Comparison of ENCODE assay signal across 19 cellular contexts in genomic region chr3:43345246-43345645, GRCh38. TPM values are rescaled to one million over a fixed set of nuclear protein-coding genes. Genes with fewer than 3 reads are reported as not detected.
DNase-seq lines count a peak whose midpoint lies in the region; ATAC-seq and TF ChIP-seq lines count a peak whose summit lies in the region.
"Had no signal": no experiment of that assay in that cellular context is flagged by ENCODE, and none has a peak within 500 bp of the region (broad histone marks: within the 10 kb centered on the region; RNA-seq: fewer than 3 reads in every experiment).

No MANE protein-coding gene starts in this region.

- H3K9me3 Mint-ChIP-seq in activated naive CD4-positive, alpha-beta T cell treated with anti-CD3 and anti-CD28 coated beads, Interleukin-2, amount 50 U/mL, for 24 hours, result no peaks in the 10 kb centered on the region
- H3K9me3 Mint-ChIP-seq in activated T-helper 1 cell treated with anti-CD3 and anti-CD28 coated beads, Interleukin-12 subunit alpha, Interleukin-12 subunit beta, Interleukin-2, Interleukin-4 antibody, amounts not matched to agents 30 ng/mL and 10 ng/mL and 1 ng/mL, durations not matched to agents 14 hours and 24 hours and 36 hours, result peaks cover 5% of the 10 kb centered on the region
- H3K9me3 Mint-ChIP-seq in naive thymus-derived CD4-positive, alpha-beta T cell, result peaks cover 0 to 10% (median 0%) of the 10 kb centered on the region in 11 donors
- H3K9me3 Mint-ChIP-seq: stimulated activated naive B cell treated with anti-CD40 and anti-IgM and Interleukin-4, amounts not matched to agents 10 μg/mL and 1 μg/mL and 100 μg/mL, for 72 hours had no signal

- intact Hi-C loops in activated T-helper 1 cell treated with anti-CD3 and anti-CD28 coated beads, Interleukin-12 subunit alpha, Interleukin-12 subunit beta, Interleukin-2, Interleukin-4 antibody, amounts not matched to agents 30 ng/mL and 10 ng/mL and 1 ng/mL, durations not matched to agents 14 hours and 24 hours and 36 hours (cut with micrococcal nuclease), result loop anchor here (5.0 kb wide), 1 partner anchor 347 kb away; the partner anchor contains the start of gene ABHD5
- intact Hi-C loops in naive thymus-derived CD4-positive, alpha-beta T cell (cut with micrococcal nuclease), result loop anchor here in 1 of 2 donors (5.0 kb wide), 1 partner anchor 163 kb away; no protein-coding TSS in a partner anchor
- intact Hi-C loops in uterus (cut with DNase I; ENCODE audit: low total_unique reads), result no loop called here
- intact Hi-C loops in dorsolateral prefrontal cortex (cut with DNase I), result no loop called here

- H3K36me3 Mint-ChIP-seq in activated naive CD4-positive, alpha-beta T cell treated with anti-CD3 and anti-CD28 coated beads, Interleukin-2, amount 50 U/mL, for 24 hours, result peaks cover 43% of the 10 kb centered on the region
- H3K36me3 Mint-ChIP-seq in activated T-helper 1 cell treated with anti-CD3 and anti-CD28 coated beads, Interleukin-12 subunit alpha, Interleukin-12 subunit beta, Interleukin-2, Interleukin-4 antibody, amounts not matched to agents 30 ng/mL and 10 ng/mL and 1 ng/mL, durations not matched to agents 14 hours and 24 hours and 36 hours (ENCODE audit: low read depth), result peaks cover 70% of the 10 kb centered on the region
- peaks cover 16 to 85% (median 75%) of the 10 kb centered on the region in 5 donors for H3K36me3 Mint-ChIP-seq in naive thymus-derived CD4-positive, alpha-beta T cell

- ATAC-seq in naive thymus-derived CD4-positive, alpha-beta T cell, result no peak
- ATAC-seq: body of pancreas; HepG2; stimulated activated naive B cell treated with anti-CD40 and anti-IgM and Interleukin-4, amounts not matched to agents 10 μg/mL and 1 μg/mL and 100 μg/mL, for 72 hours had no signal

- TF ChIP-seq CTCF in uterus (IDR thresholded peaks at IDR 0.05), result no peak
- TF ChIP-seq CTCF in Peyer's patch (IDR thresholded peaks at IDR 0.05), result no peak
- no peak for TF ChIP-seq CTCF in dorsolateral prefrontal cortex (IDR thresholded peaks at IDR 0.05 in 54 of 56, conservative IDR thresholded peaks at IDR 0.05 in 2 of 56; ENCODE audit: low read depth in 1 of 56, partially characterized antibody in 56 of 56)

- H3K27ac ChIP-seq in naive thymus-derived CD4-positive, alpha-beta T cell (ENCODE audit: low read depth, low read length), result peak overlapping the region; percentile 40
- peak overlapping the region; percentile 44 to 78 for H3K27ac ChIP-seq in uterus
- peak overlapping the region in 2 of 4 donors; percentile 9 to 62 for H3K27ac ChIP-seq in Peyer's patch
- peak overlapping the region in 2 of 59 donors; percentile 28 to 31 for H3K27ac ChIP-seq in dorsolateral prefrontal cortex
- H3K27ac ChIP-seq: coronary artery, PC-9, SK-N-MC had no signal

- no peak for DNase-seq in activated naive CD4-positive, alpha-beta T cell treated with Interleukin-2 at 50 U/mL for 16 hours
- no peak for DNase-seq in activated T-helper 1 cell treated with anti-CD3 and anti-CD28 coated beads, Interleukin-12 subunit alpha, Interleukin-12 subunit beta, Interleukin-2, Interleukin-4 antibody, amounts not matched to agents 30 ng/mL and 10 ng/mL and 1 ng/mL, durations not matched to agents 14 hours and 24 hours and 36 hours (ENCODE audit: low spot score)
- DNase-seq in naive thymus-derived CD4-positive, alpha-beta T cell, result no peak
- DNase-seq in uterus (no peak), Ammon's horn (ENCODE audit: low spot score) (no peak), Peyer's patch (no peak), dorsolateral prefrontal cortex (no peak)
- DNase-seq: activated effector memory CD4-positive, alpha-beta T cell treated with Interleukin-2 at 50 U/mL for 16 hours; body of pancreas; Calu3; hypothalamus; NCI-H146; NCI-H82; PC-9; stimulated activated naive B cell treated with anti-CD40 and anti-IgM and Interleukin-4, amounts not matched to agents 10 μg/mL and 1 μg/mL and 100 μg/mL, for 72 hours had no signal

- TF ChIP-seq POLR2A in uterus (IDR thresholded peaks at IDR 0.05) (no peak), Peyer's patch (IDR thresholded peaks at IDR 0.05) (no peak)

- POLR2A ChIA-PET in naive thymus-derived CD4-positive, alpha-beta T cell (lab: Charles Lee), result interaction anchor here (0.6 to 3.5 kb wide), 10 partner anchors 10 to 396 kb away, joined by 3 to 22 read pairs (median 4); partner anchors contain the start of gene SNRK

- CTCF ChIA-PET in naive thymus-derived CD4-positive, alpha-beta T cell (lab: Charles Lee), result interaction anchor here (3.2 kb wide), 1 partner anchor 183 kb away, joined by 12 read pairs; no protein-coding TSS in a partner anchor

- H3K9me3 ChIP-seq in naive thymus-derived CD4-positive, alpha-beta T cell (ENCODE audit: control insufficient read depth in 2 of 3, low read length in 3 of 3), result no peaks in the 10 kb centered on the region
- H3K9me3 ChIP-seq in uterus, result no peaks in the 10 kb centered on the region
- H3K9me3 ChIP-seq in Peyer's patch, result no peaks in the 10 kb centered on the region
- H3K9me3 ChIP-seq: body of pancreas had no signal

- H3K36me3 ChIP-seq in naive thymus-derived CD4-positive, alpha-beta T cell (ENCODE audit: control insufficient read depth in 2 of 3, insufficient read depth in 3 of 3, low read length in 3 of 3), result peaks cover 15 to 80% (median 36%) of the 10 kb centered on the region in 3 experiments
- H3K36me3 ChIP-seq in uterus (no peaks in the 10 kb centered on the region), Peyer's patch (peaks cover 0 to 98% (median 0%) of the 10 kb centered on the region in 3 donors)

- H3K4me1 Mint-ChIP-seq in activated naive CD4-positive, alpha-beta T cell treated with anti-CD3 and anti-CD28 coated beads, Interleukin-2, amount 50 U/mL, for 24 hours, result peaks cover 78% of the 10 kb centered on the region
- H3K4me1 Mint-ChIP-seq in activated T-helper 1 cell treated with anti-CD3 and anti-CD28 coated beads, Interleukin-12 subunit alpha, Interleukin-12 subunit beta, Interleukin-2, Interleukin-4 antibody, amounts not matched to agents 30 ng/mL and 10 ng/mL and 1 ng/mL, durations not matched to agents 14 hours and 24 hours and 36 hours (ENCODE audit: low read depth), result peaks cover 81% of the 10 kb centered on the region
- peaks cover 39 to 83% (median 74%) of the 10 kb centered on the region in 7 donors for H3K4me1 Mint-ChIP-seq in naive thymus-derived CD4-positive, alpha-beta T cell

- H3K27me3 ChIP-seq in naive thymus-derived CD4-positive, alpha-beta T cell (ENCODE audit: control insufficient read depth in 2 of 2, insufficient read depth in 2 of 2, low read length in 2 of 2), result no peaks in the 10 kb centered on the region
- H3K27me3 ChIP-seq in uterus (no peaks in the 10 kb centered on the region), Peyer's patch (no peaks in the 10 kb centered on the region), dorsolateral prefrontal cortex (no peaks in the 10 kb centered on the region)
- H3K27me3 ChIP-seq: body of pancreas had no signal

- peak overlapping the region; percentile 86 for H3K27ac Mint-ChIP-seq in activated naive CD4-positive, alpha-beta T cell treated with anti-CD3 and anti-CD28 coated beads, Interleukin-2, amount 50 U/mL, for 24 hours
- H3K27ac Mint-ChIP-seq in activated T-helper 1 cell treated with anti-CD3 and anti-CD28 coated beads, Interleukin-12 subunit alpha, Interleukin-12 subunit beta, Interleukin-2, Interleukin-4 antibody, amounts not matched to agents 30 ng/mL and 10 ng/mL and 1 ng/mL, durations not matched to agents 14 hours and 24 hours and 36 hours, result peak overlapping the region; percentile 86
- peak overlapping the region; percentile 88 to 96 (median 92) for H3K27ac Mint-ChIP-seq in naive thymus-derived CD4-positive, alpha-beta T cell
- H3K27ac Mint-ChIP-seq: stimulated activated naive B cell treated with anti-CD40 and anti-IgM and Interleukin-4, amounts not matched to agents 10 μg/mL and 1 μg/mL and 100 μg/mL, for 72 hours had no signal

- no peaks in the 10 kb centered on the region for H3K27me3 Mint-ChIP-seq in activated naive CD4-positive, alpha-beta T cell treated with anti-CD3 and anti-CD28 coated beads, Interleukin-2, amount 50 U/mL, for 24 hours
- H3K27me3 Mint-ChIP-seq in activated T-helper 1 cell treated with anti-CD3 and anti-CD28 coated beads, Interleukin-12 subunit alpha, Interleukin-12 subunit beta, Interleukin-2, Interleukin-4 antibody, amounts not matched to agents 30 ng/mL and 10 ng/mL and 1 ng/mL, durations not matched to agents 14 hours and 24 hours and 36 hours (ENCODE audit: insufficient read depth), result no peaks in the 10 kb centered on the region
- H3K27me3 Mint-ChIP-seq in naive thymus-derived CD4-positive, alpha-beta T cell, result no peaks in the 10 kb centered on the region
- H3K27me3 Mint-ChIP-seq: stimulated activated naive B cell treated with anti-CD40 and anti-IgM and Interleukin-4, amounts not matched to agents 10 μg/mL and 1 μg/mL and 100 μg/mL, for 72 hours had no signal

- peak overlapping the region; percentile 38 for H3K4me3 Mint-ChIP-seq in activated naive CD4-positive, alpha-beta T cell treated with anti-CD3 and anti-CD28 coated beads, Interleukin-2, amount 50 U/mL, for 24 hours
- peak overlapping the region; percentile 63 for H3K4me3 Mint-ChIP-seq in activated T-helper 1 cell treated with anti-CD3 and anti-CD28 coated beads, Interleukin-12 subunit alpha, Interleukin-12 subunit beta, Interleukin-2, Interleukin-4 antibody, amounts not matched to agents 30 ng/mL and 10 ng/mL and 1 ng/mL, durations not matched to agents 14 hours and 24 hours and 36 hours
- H3K4me3 Mint-ChIP-seq in naive thymus-derived CD4-positive, alpha-beta T cell, result peak overlapping the region; percentile 18 to 73 (median 62)
- H3K4me3 Mint-ChIP-seq: stimulated activated naive B cell treated with anti-CD40 and anti-IgM and Interleukin-4, amounts not matched to agents 10 μg/mL and 1 μg/mL and 100 μg/mL, for 72 hours had no signal

- no peak overlapping the region for H3K4me3 ChIP-seq in naive thymus-derived CD4-positive, alpha-beta T cell (ENCODE audit: low read length)
- H3K4me3 ChIP-seq in uterus, result no peak overlapping the region
- H3K4me3 ChIP-seq in Peyer's patch, result no peak overlapping the region
- no peak overlapping the region for H3K4me3 ChIP-seq in dorsolateral prefrontal cortex
- H3K4me3 ChIP-seq: body of pancreas, coronary artery, PC-9, SK-N-MC had no signal

- peaks cover 68 to 83% of the 10 kb centered on the region in 2 donors for H3K4me1 ChIP-seq in naive thymus-derived CD4-positive, alpha-beta T cell (ENCODE audit: control insufficient read depth in 2 of 2, insufficient read depth in 2 of 2, low read length in 2 of 2)
- H3K4me1 ChIP-seq in uterus (peaks cover 7 to 13% of the 10 kb centered on the region in 2 donors), Peyer's patch (no peaks in the 10 kb centered on the region)

RNA-seq across cellular contexts. Expression of gene SNRK, which starts 58.9 kb away (rescaled TPM):
- 37.7 and 38.1 TPM in 2 replicates for total RNA-seq in activated T-helper 1 cell treated with anti-CD3 and anti-CD28 coated beads, Interleukin-12 subunit alpha, Interleukin-12 subunit beta, Interleukin-2, Interleukin-4 antibody, amounts not matched to agents 30 ng/mL and 10 ng/mL and 1 ng/mL, durations not matched to agents 14 hours and 24 hours and 36 hours
- total RNA-seq in naive thymus-derived CD4-positive, alpha-beta T cell, result 100 to 1,000 TPM in 4 of 5 experiments, 10 to 100 TPM in 1; 71.9 to 176 (median 146) TPM
- 10 to 100 TPM; 63.4 to 66.2 TPM for polyA plus RNA-seq in naive thymus-derived CD4-positive, alpha-beta T cell
- 100 to 1,000 TPM in 2 of 4 donors, 10 to 100 TPM in 2; 57.1 to 109 (median 98.3) TPM for total RNA-seq in uterus
- 10 to 100 TPM; 48.7 to 69.4 (median 56.7) TPM for total RNA-seq in Peyer's patch
- total RNA-seq in dorsolateral prefrontal cortex, result 10 to 100 TPM; 21.1 to 62.5 (median 44.5) TPM
